In the genomic region with DNA sequence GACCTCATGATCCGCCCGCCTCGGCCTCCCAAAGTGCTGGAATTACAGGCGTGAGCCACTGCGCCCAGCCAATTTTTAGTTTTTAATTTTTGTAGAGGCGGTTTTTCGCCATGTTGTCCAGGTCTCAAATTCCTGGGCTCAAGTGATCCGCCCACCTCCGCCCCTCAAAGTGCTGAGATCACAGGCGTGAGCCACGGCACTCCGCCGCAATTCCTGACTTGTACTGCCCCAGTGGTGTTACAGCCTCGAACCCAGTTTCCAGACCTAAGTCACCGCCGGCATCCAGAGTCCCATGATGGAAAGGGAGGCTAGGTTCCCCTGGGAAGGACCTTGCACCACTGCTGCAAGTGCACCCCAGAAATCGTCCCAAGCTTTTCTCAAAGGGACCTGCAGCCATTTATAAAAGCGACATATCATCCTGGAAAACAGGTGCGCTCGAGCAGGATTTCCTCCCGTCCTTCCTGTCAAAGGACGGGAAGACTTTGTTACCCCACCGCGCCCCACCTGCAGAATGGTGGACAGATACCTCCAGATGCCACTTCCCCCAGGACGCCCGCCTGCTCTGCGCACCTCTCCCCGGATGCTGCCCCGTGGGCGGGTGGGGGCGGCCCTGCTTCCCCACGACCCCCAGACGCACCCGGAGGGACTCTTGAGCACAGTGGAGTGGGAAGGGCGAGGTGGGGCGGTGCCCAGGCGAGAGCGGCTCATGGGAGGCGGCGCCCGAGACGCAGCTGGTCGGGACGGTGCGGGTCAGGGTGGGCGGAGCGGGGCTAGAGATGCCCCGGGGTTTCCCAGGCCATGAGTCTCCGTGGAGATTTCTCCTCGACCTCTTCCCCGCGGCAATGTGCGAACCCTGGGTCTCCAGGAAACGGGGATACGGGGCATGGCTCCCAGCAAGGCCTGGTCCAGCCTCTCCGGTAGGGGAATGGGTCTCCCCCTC, we compare ENCODE assay signal across 8 cellular contexts. TPM values are rescaled to one million over a fixed set of nuclear protein-coding genes. Genes with fewer than 3 reads are reported as not detected.
DNase-seq lines count a peak whose midpoint lies in the region; ATAC-seq and TF ChIP-seq lines count a peak whose summit lies in the region.

No MANE protein-coding gene starts in this region.

- peaks cover 12 to 16% of the 10 kb centered on the region in 2 donors for H3K4me1 ChIP-seq in duodenal mucosa (ENCODE audit: control insufficient read depth in 1 of 2, insufficient read depth in 2 of 2, low read length in 2 of 2)
- H3K4me1 ChIP-seq in lung (ENCODE audit: control insufficient read depth in 2 of 2, insufficient read depth in 2 of 2, low read length in 2 of 2) = no peaks in the 10 kb centered on the region

- H3K27ac ChIP-seq in duodenal mucosa (ENCODE audit: low read depth, low read length) = peak overlapping the region; percentile 95
- H3K27ac ChIP-seq in lung (ENCODE audit: low read depth in 1 of 2, low read length in 1 of 2) = peak overlapping the region; percentile 91 to 97

- peak overlapping the region; percentile 77 for H3K9ac ChIP-seq in duodenal mucosa (ENCODE audit: low read depth in 1 of 2, low read length in 2 of 2)

- 5 to 47% methylated on average over 34 to 56 of the region's 56 CpGs for WGBS in lung, 2 donors

- peak; percentile 49 for ATAC-seq in HG02759 (IDR thresholded peaks at IDR 0.05; ENCODE audit: unreplicated experiment)
- peak; percentile 69 for ATAC-seq in lung (ENCODE audit: insufficient read depth, low FRiP score)

- H3K4me3 ChIP-seq in WI38 (ENCODE audit: low read depth, low read length) (peak overlapping the region; percentile 82), duodenal mucosa (ENCODE audit: low read depth in 1 of 2, low read length in 2 of 2) (peak overlapping the region; percentile 70 to 90), lung (peak overlapping the region; percentile 43)

- TF ChIP-seq CTCF in WI38 (IDR thresholded peaks at IDR 0.05; ENCODE audit: low read depth, low read length) (no peak), lung (IDR thresholded peaks at IDR 0.05; ENCODE audit: control extremely low read depth, extremely low read depth) (no peak)

- H3K36me3 ChIP-seq in duodenal mucosa (ENCODE audit: control insufficient read depth in 1 of 2, insufficient read depth in 2 of 2, low read length in 2 of 2) (peaks cover 19 to 23% of the 10 kb centered on the region in 2 donors), lung (ENCODE audit: control insufficient read depth in 2 of 2, insufficient read depth in 2 of 2, low read length in 2 of 2) (peaks cover 4 to 13% of the 10 kb centered on the region in 2 donors)

- no peaks in the 10 kb centered on the region for H3K9me3 ChIP-seq in duodenal mucosa (ENCODE audit: control insufficient read depth in 1 of 2, low read length in 2 of 2)
- peaks cover 0 to 5% of the 10 kb centered on the region in 2 donors for H3K9me3 ChIP-seq in lung (ENCODE audit: control insufficient read depth in 2 of 2, insufficient read depth in 1 of 2, low read length in 1 of 2)

- H3K27me3 ChIP-seq in duodenal mucosa (ENCODE audit: control insufficient read depth in 1 of 2, insufficient read depth in 2 of 2, low read length in 2 of 2) (no peaks in the 10 kb centered on the region), lung (ENCODE audit: control insufficient read depth, insufficient read depth) (no peaks in the 10 kb centered on the region)

- DNase-seq in NCI-H345 (lab: John Stamatoyannopoulos, UW) (peak; percentile 41), NCI-H345 treated with DMSO at 0.1 percent for 48 hours (lab: John Stamatoyannopoulos, UW; ENCODE audit: unreplicated experiment) (no peak), NCI-H1105 treated with DMSO at 0.1 percent for 48 hours (lab: John Stamatoyannopoulos, UW) (peak; percentile 58), lung (ENCODE audit: low spot score) (peak; percentile 80)
- peak; percentile 54 to 56 for DNase-seq in stimulated activated CD8-positive, alpha-beta memory T cell treated with anti-CD3 and anti-CD28 coated beads, Interleukin-15, amount 100 ng/mL, for 48 hours (ENCODE audit: low read depth in 2 of 2)

RNA-seq across cellular contexts. Expression of a gene that starts 1.0 kb away (rescaled TPM):
- 1,000 to 10,000 TPM; 2,479 to 3,133 TPM for total RNA-seq in lung
- 1,000 to 10,000 TPM; 4,111 to 4,258 TPM for polyA plus RNA-seq in lung

RNA-seq across cellular contexts. Expression of a gene that starts 11.8 kb away (rescaled TPM):
- 10 to 100 TPM; 12.5 to 41.0 TPM for total RNA-seq in lung
- polyA plus RNA-seq in lung = 10 to 100 TPM; 28.2 to 52.3 TPM

RNA-seq across cellular contexts. Expression of a gene that starts 14.1 kb away (rescaled TPM):
- total RNA-seq in lung = 10 to 100 TPM; 28.4 to 48.9 TPM
- 10 to 100 TPM; 39.7 to 61.2 TPM for polyA plus RNA-seq in lung

RNA-seq across cellular contexts. Expression of a gene that starts 18.1 kb away (rescaled TPM):
- total RNA-seq in lung = 10 to 100 TPM; 33.0 to 66.9 TPM
- polyA plus RNA-seq in lung = 100 to 1,000 TPM in 1 of 2 donors, 10 to 100 TPM in 1; 82.7 to 108 TPM

RNA-seq across cellular contexts. Expression of a gene that starts 22.8 kb away (rescaled TPM):
- total RNA-seq in lung = 1,000 to 10,000 TPM in 1 of 2 donors, 100 to 1,000 TPM in 1; 602 to 1,802 TPM
- 100 to 1,000 TPM; 645 to 783 TPM for polyA plus RNA-seq in lung
